26 cellular contexts compared by ENCODE assay signal in the genomic region with DNA sequence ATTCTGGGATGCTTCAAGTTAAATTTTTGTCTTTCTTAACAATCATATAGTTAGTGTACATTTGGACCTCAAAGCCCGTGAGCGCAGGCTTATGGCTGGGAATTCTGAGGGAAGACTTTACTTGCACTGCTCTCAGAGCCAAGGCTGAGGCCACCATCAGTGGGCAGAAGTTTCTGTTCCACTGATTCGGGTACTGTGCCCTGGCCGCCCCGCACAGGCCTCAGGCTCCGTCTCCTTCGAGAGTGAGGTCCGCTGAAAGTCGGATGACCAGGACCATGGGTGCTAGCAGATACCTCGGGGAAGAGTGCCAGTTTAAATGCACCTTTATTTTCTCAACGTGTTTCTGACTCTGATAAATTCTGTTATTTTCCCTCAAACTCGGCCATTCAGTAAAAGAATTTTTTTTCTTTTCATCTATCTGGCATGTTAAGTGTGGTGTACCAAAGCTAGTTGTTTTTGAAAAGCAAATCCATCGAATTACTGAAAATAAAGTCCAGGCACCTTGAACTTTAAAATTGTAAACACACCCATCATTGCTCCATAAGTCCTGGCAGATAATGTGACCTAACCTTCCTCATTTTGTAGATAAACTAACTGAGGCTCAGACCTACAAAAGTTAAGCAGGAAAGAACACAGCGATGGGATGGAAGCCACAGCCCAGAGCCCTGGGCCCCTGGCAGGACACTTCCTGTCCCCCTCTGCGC.
DNase-seq lines count a peak whose midpoint lies in the region; ATAC-seq, FAIRE-seq and TF ChIP-seq lines count a peak whose summit lies in the region.
"Had no signal": no experiment of that assay in that cellular context is flagged by ENCODE, and none has a peak within 500 bp of the region (broad histone marks: within the 10 kb centered on the region; RNA-seq: fewer than 3 reads in every experiment).

No MANE protein-coding gene starts in this region.

- H3K27me3 ChIP-seq in liver (ENCODE audit: control insufficient read depth in 4 of 4, insufficient read depth in 4 of 4, low read length in 3 of 4) (no peaks in the 10 kb centered on the region), HepG2 (ENCODE audit: control insufficient read depth in 1 of 2, insufficient read depth in 2 of 2, low read length in 2 of 2) (peaks cover 0 to 5% of the 10 kb centered on the region in 2 experiments; a peak in 2 of 5 replicates), right lobe of liver (no peaks in the 10 kb centered on the region), sigmoid colon (peaks cover 0 to 11% (median 8%) of the 10 kb centered on the region in 3 donors), transverse colon (peaks cover 4% of the 10 kb centered on the region), Karpas-422 (ENCODE audit: low read length) (no peaks in the 10 kb centered on the region)

- no peak overlapping the region for H3K9ac ChIP-seq in liver (ENCODE audit: low read depth in 1 of 2, low read length in 2 of 2)
- no peak overlapping the region for H3K9ac ChIP-seq in HepG2 (ENCODE audit: insufficient read depth, low read depth, low read length)
- no peak overlapping the region for H3K9ac ChIP-seq in Karpas-422 (ENCODE audit: low read length)
- H3K9ac ChIP-seq: BLaER1 treated with 17β-estradiol and CSF1 and Interleukin-3, amounts not matched to agents 10 nM and 100 nM had no signal

- no peaks in the 10 kb centered on the region for H4K20me1 ChIP-seq in HepG2 (ENCODE audit: insufficient read depth, low read length)
- H4K20me1 ChIP-seq in Karpas-422 (ENCODE audit: insufficient read depth, low read depth, low read length): no peaks in the 10 kb centered on the region
- H4K20me1 ChIP-seq: BLaER1 treated with 17β-estradiol and CSF1 and Interleukin-3, amounts not matched to agents 10 nM and 100 nM had no signal

- H3K27me3 Mint-ChIP-seq in activated CD8-positive, alpha-beta memory T cell treated with anti-CD3 and anti-CD28 coated beads, Interleukin-2, amount 10 ng/mL, durations not matched to agents 7 days and 5 days: no peaks in the 10 kb centered on the region
- H3K27me3 Mint-ChIP-seq: CD4-positive, alpha-beta T cell had no signal

- H3K4me1 ChIP-seq in liver (ENCODE audit: control insufficient read depth in 4 of 4, insufficient read depth in 4 of 4, low read length in 3 of 4) (peaks cover 0 to 11% (median 4%) of the 10 kb centered on the region in 4 donors), HepG2 (ENCODE audit: insufficient read depth, low read length) (0 out of 2 replicates have a peak, but pooled peaks cover 7% of the 10 kb centered on the region), right lobe of liver (peaks cover 0 to 16% (median 5%) of the 10 kb centered on the region in 4 donors), sigmoid colon (no peaks in the 10 kb centered on the region), transverse colon (no peaks in the 10 kb centered on the region), Karpas-422 (ENCODE audit: low read length) (no peaks in the 10 kb centered on the region)
- H3K4me1 ChIP-seq: A549, BE2C had no signal

- H3K36me3 Mint-ChIP-seq in activated CD8-positive, alpha-beta memory T cell treated with anti-CD3 and anti-CD28 coated beads, Interleukin-2, amount 10 ng/mL, durations not matched to agents 7 days and 5 days: no peaks in the 10 kb centered on the region
- H3K36me3 Mint-ChIP-seq: CD14-positive monocyte; CD8-positive, alpha-beta memory T cell had no signal

- H3K4me1 Mint-ChIP-seq in activated CD8-positive, alpha-beta memory T cell treated with anti-CD3 and anti-CD28 coated beads, Interleukin-2, amount 10 ng/mL, durations not matched to agents 7 days and 5 days: no peaks in the 10 kb centered on the region
- H3K4me1 Mint-ChIP-seq: CD14-positive monocyte; CD8-positive, alpha-beta memory T cell had no signal

- no peaks in the 10 kb centered on the region for H3K9me2 ChIP-seq in Karpas-422 (replicated peaks; ENCODE audit: insufficient read depth, low read length)

- H2AFZ ChIP-seq in HepG2 (ENCODE audit: low read length): no peak overlapping the region
- H2AFZ ChIP-seq in Karpas-422 (ENCODE audit: low read length): no peak overlapping the region

- TF ChIP-seq EP300 in HepG2 (IDR thresholded peaks at IDR 0.05; ENCODE audit: low read depth in 2 of 2, low read length in 2 of 2) (no peak), HepG2 (CRISPR knock-in tag; IDR thresholded peaks at IDR 0.05; ENCODE audit: borderline replicate concordance) (no peak), sigmoid colon (IDR thresholded peaks at IDR 0.05) (no peak), transverse colon (IDR thresholded peaks at IDR 0.05; ENCODE audit: low read depth) (no peak)

- H3K4me3 Mint-ChIP-seq in activated CD8-positive, alpha-beta memory T cell treated with anti-CD3 and anti-CD28 coated beads, Interleukin-2, amount 10 ng/mL, durations not matched to agents 7 days and 5 days: no peak overlapping the region
- H3K4me3 Mint-ChIP-seq: CD14-positive monocyte; CD4-positive, alpha-beta T cell; CD8-positive, alpha-beta memory T cell had no signal

- TF ChIP-seq CTCF in liver (IDR thresholded peaks at IDR 0.05; ENCODE audit: low read depth, low read length, missing input control): no peak
- TF ChIP-seq CTCF in HepG2 (CRISPR knock-in tag; IDR thresholded peaks at IDR 0.05): no peak
- TF ChIP-seq CTCF in right lobe of liver (IDR thresholded peaks at IDR 0.05): no peak
- no peak for TF ChIP-seq CTCF in sigmoid colon (IDR thresholded peaks at IDR 0.05)
- no peak for TF ChIP-seq CTCF in transverse colon (IDR thresholded peaks at IDR 0.05)

- peak overlapping the region in 2 of 3 donors; percentile 1 to 33 for H3K4me3 ChIP-seq in liver (ENCODE audit: low read depth in 1 of 3, low read length in 3 of 3)
- H3K4me3 ChIP-seq in HepG2 (replicated peaks in 1 of 3; ENCODE audit: insufficient read depth in 1 of 3, low read depth in 2 of 3, low read length in 3 of 3): no peak overlapping the region
- no peak overlapping the region for H3K4me3 ChIP-seq in right lobe of liver
- H3K4me3 ChIP-seq in sigmoid colon: no peak overlapping the region
- H3K4me3 ChIP-seq in transverse colon: no peak overlapping the region
- no peak overlapping the region for H3K4me3 ChIP-seq in Karpas-422 (ENCODE audit: low read length)
- H3K4me3 ChIP-seq: A549; BLaER1 treated with 17β-estradiol and CSF1 and Interleukin-3, amounts not matched to agents 10 nM and 100 nM; GM12878 had no signal

- intact Hi-C loops in HepG2 (cut with micrococcal nuclease; ENCODE audit: unreplicated experiment) (no loop called here), right lobe of liver (cut with DNase I) (no loop called here), sigmoid colon (cut with DNase I) (no loop called here), transverse colon (cut with DNase I; ENCODE audit: low total_unique reads) (no loop called here)

- DNase-seq in HepG2 (ENCODE audit: low spot score) (no peak), right lobe of liver (peak in 1 of 3 donors; percentile 51), sigmoid colon (peak; percentile 49), transverse colon (no peak), Karpas-422 (no peak)
- DNase-seq in activated CD8-positive, alpha-beta memory T cell treated with anti-CD3 and anti-CD28 coated beads, Interleukin-2, amount 10 ng/mL, durations not matched to agents 7 days and 5 days: no peak
- DNase-seq: 8988T; ACHN; AML-193; BE2C; CD4-positive, alpha-beta T cell; CD8-positive, alpha-beta memory T cell; DMS 273 treated with DMSO at 0.1 percent for 48 hours; DMS79; EL; GDM1; H7; HCEC 1CT had no signal

- BruUV-seq in HepG2 (replicated peaks; lab: Mats Ljungman, UMichigan): no TSS peak

- H3K9me3 Mint-ChIP-seq in activated CD8-positive, alpha-beta memory T cell treated with anti-CD3 and anti-CD28 coated beads, Interleukin-2, amount 10 ng/mL, durations not matched to agents 7 days and 5 days (ENCODE audit: low read depth): peaks cover 10% of the 10 kb centered on the region
- H3K9me3 Mint-ChIP-seq: CD8-positive, alpha-beta memory T cell had no signal

- H3K4me2 ChIP-seq in HepG2 (ENCODE audit: low read depth, low read length) (no peak overlapping the region), Karpas-422 (ENCODE audit: low read depth, low read length, poor library complexity, severe bottlenecking) (no peak overlapping the region)
- H3K4me2 ChIP-seq: A549; BLaER1 treated with 17β-estradiol and CSF1 and Interleukin-3, amounts not matched to agents 10 nM and 100 nM had no signal

- CTCF ChIA-PET in HepG2 (lab: Yijun Ruan, JAX; ENCODE audit: low intra/inter-chr PET ratio, low total read pairs): no interaction called here
- CTCF ChIA-PET in activated CD8-positive, alpha-beta memory T cell treated with anti-CD3 and anti-CD28 coated beads, Interleukin-2, amount 10 ng/mL, durations not matched to agents 7 days and 5 days (lab: Charles Lee): no interaction called here

- H3K36me3 ChIP-seq in liver (ENCODE audit: control insufficient read depth in 4 of 4, insufficient read depth in 3 of 4, low read depth in 1 of 4, low read length in 3 of 4) (no peaks in the 10 kb centered on the region), HepG2 (replicated peaks in 1 of 2; ENCODE audit: control insufficient read depth in 1 of 2, insufficient read depth in 2 of 2, low read length in 2 of 2) (no peaks in the 10 kb centered on the region), right lobe of liver (no peaks in the 10 kb centered on the region), sigmoid colon (no peaks in the 10 kb centered on the region), transverse colon (no peaks in the 10 kb centered on the region), Karpas-422 (ENCODE audit: insufficient read depth, low read length) (no peaks in the 10 kb centered on the region)
- H3K36me3 ChIP-seq: BE2C; BLaER1 treated with 17β-estradiol and CSF1 and Interleukin-3, amounts not matched to agents 10 nM and 100 nM had no signal

- TF ChIP-seq POLR2A in HepG2 (IDR thresholded peaks at IDR 0.05; ENCODE audit: insufficient read depth in 1 of 2, low read depth in 2 of 2, low read length in 2 of 2): no peak
- TF ChIP-seq POLR2A in right lobe of liver (IDR thresholded peaks at IDR 0.05): peak; percentile 37
- no peak for TF ChIP-seq POLR2A in sigmoid colon (IDR thresholded peaks at IDR 0.05)
- no peak for TF ChIP-seq POLR2A in transverse colon (IDR thresholded peaks at IDR 0.05)

- H3K9me3 ChIP-seq in liver (ENCODE audit: control insufficient read depth in 4 of 4, low read length in 3 of 4) (peaks cover 0 to 4% (median 2%) of the 10 kb centered on the region in 4 donors), HepG2 (ENCODE audit: low read length) (no peaks in the 10 kb centered on the region), right lobe of liver (peaks cover 0 to 5% (median 0%) of the 10 kb centered on the region in 4 donors), sigmoid colon (no peaks in the 10 kb centered on the region), transverse colon (no peaks in the 10 kb centered on the region), Karpas-422 (ENCODE audit: low read length) (no peaks in the 10 kb centered on the region)
- H3K9me3 ChIP-seq: A549, BE2C had no signal

- H3K27ac Mint-ChIP-seq in activated CD8-positive, alpha-beta memory T cell treated with anti-CD3 and anti-CD28 coated beads, Interleukin-2, amount 10 ng/mL, durations not matched to agents 7 days and 5 days: no peak overlapping the region
- H3K27ac Mint-ChIP-seq: CD14-positive monocyte; CD4-positive, alpha-beta T cell; CD8-positive, alpha-beta memory T cell had no signal

- FAIRE-seq in HepG2 (lab: Jason Lieb, UNC): no peak
- FAIRE-seq: A549, D721Med, GM12878, GM19239, H1 had no signal

- ATAC-seq in HepG2 (no peak; the same call in 2 of the 3 replicates), right lobe of liver (peak; percentile 86 to 95 (median 91))
- no peak for ATAC-seq in activated CD8-positive, alpha-beta memory T cell treated with anti-CD3 and anti-CD28 coated beads, Interleukin-2, amount 10 ng/mL, durations not matched to agents 7 days and 5 days
- ATAC-seq: A549, GM12878 had no signal

- H3K79me2 ChIP-seq in HepG2 (ENCODE audit: insufficient read depth, low read length) (no peaks in the 10 kb centered on the region), Karpas-422 (ENCODE audit: low read length) (no peaks in the 10 kb centered on the region)

- WGBS in liver: 47% methylated on average over 15 of the region's 15 CpGs
- WGBS in HepG2 (ENCODE audit: low lambda C conversion rate): 45% methylated on average over 15 of the region's 15 CpGs
- 58% methylated on average over 15 of the region's 15 CpGs for WGBS in right lobe of liver (ENCODE audit: insufficient coverage, low coverage, low lambda C conversion rate, missing lambda C conversion rate)
- WGBS in sigmoid colon, 2 donors: 80 to 87% methylated on average over 15 of the region's 15 CpGs
- 56 to 83% methylated on average over 5 to 15 of the region's 15 CpGs for WGBS in transverse colon (ENCODE audit: low coverage in 1 of 2), 2 donors

- H3K27ac ChIP-seq in liver (ENCODE audit: low read depth in 1 of 2, low read length in 2 of 2): peak overlapping the region; percentile 71 to 81
- no peak overlapping the region for H3K27ac ChIP-seq in HepG2 (ENCODE audit: extremely low read length, insufficient read depth, low read length)
- peak overlapping the region; percentile 56 to 87 (median 83) for H3K27ac ChIP-seq in right lobe of liver
- no peak overlapping the region for H3K27ac ChIP-seq in sigmoid colon
- H3K27ac ChIP-seq in transverse colon: no peak overlapping the region
- H3K27ac ChIP-seq in Karpas-422 (ENCODE audit: low read length): no peak overlapping the region
- H3K27ac ChIP-seq: A549; BLaER1 treated with 17β-estradiol and CSF1 and Interleukin-3, amounts not matched to agents 10 nM and 100 nM had no signal

- TF ChIP-seq RAD21 in liver (IDR thresholded peaks at IDR 0.05): peak in 1 of 2 donors; percentile 57
- TF ChIP-seq RAD21 in HepG2 (CRISPR knock-in tag; IDR thresholded peaks at IDR 0.05): no peak

- in situ Hi-C loops in HepG2 (cut with HindIII; ENCODE audit: extremely low pct_ligation_motif_present, low pct_unique_long_range_greater_than_20kb): no loop called here
- in situ Hi-C loops in transverse colon (cut with MboI; ENCODE audit: low pct_ligation_motif_present in 1 of 4, low pct_unique_long_range_greater_than_20kb in 1 of 4, low sequenced_read_pairs in 3 of 4): no loop called here

- POLR2A ChIA-PET in HepG2 (lab: Yijun Ruan, JAX): no interaction called here

Comparison
In these comparisons a context has a peak if more than half of its experiments do, and no peak if none do; other contexts are left out.
1. H3K27ac ChIP-seq: peak in liver (2 of 2) and right lobe of liver (3 of 3); none in HepG2 (single experiment), sigmoid colon (0 of 4), transverse colon (0 of 4) and Karpas-422 (single experiment).
2. H3K4me3 ChIP-seq: peak in liver (2 of 3); none in HepG2 (0 of 3), right lobe of liver (0 of 3), sigmoid colon (0 of 4), transverse colon (0 of 4) and Karpas-422 (single experiment).
3. ATAC-seq: peak in right lobe of liver (4 of 4); none in HepG2 (single experiment) and activated CD8-positive, alpha-beta memory T cell treated with anti-CD3 and anti-CD28 coated beads, Interleukin-2, amount 10 ng/mL, durations not matched to agents 7 days and 5 days (single experiment).